In genomic region chr5:73284985-73285384, GRCh38 we compare ENCODE assay signal across 15 cellular contexts.
DNase-seq lines count a peak whose midpoint lies in the region; ATAC-seq and TF ChIP-seq lines count a peak whose summit lies in the region.
"Had no signal": no experiment of that assay in that cellular context is flagged by ENCODE, and none has a peak within 500 bp of the region (broad histone marks: within the 10 kb centered on the region; RNA-seq: fewer than 3 reads in every experiment).

No MANE protein-coding gene starts in this region.

- no peak overlapping the region for H3K4me3 Mint-ChIP-seq in MCF 10A (ENCODE audit: unreplicated experiment)
- no peak overlapping the region for H3K4me3 Mint-ChIP-seq in nephron progenitor cell
- H3K4me3 Mint-ChIP-seq in stimulated activated naive B cell treated with anti-CD40 and anti-IgM and Interleukin-4, amounts not matched to agents 10 μg/mL and 1 μg/mL and 100 μg/mL, for 72 hours = no peak overlapping the region
- H3K4me3 Mint-ChIP-seq: CD4-positive, CD25-positive, alpha-beta regulatory T cell; HFFc6 had no signal

- BruUV-seq in MCF 10A (replicated peaks; lab: Mats Ljungman, UMichigan) = no TSS peak

- peaks cover 0 to 11% of the 10 kb centered on the region in 2 donors for H3K4me1 ChIP-seq in breast epithelium

- TF ChIP-seq POLR2A in breast epithelium (IDR thresholded peaks at IDR 0.05) = no peak

- TF ChIP-seq CTCF in MCF 10A (IDR thresholded peaks at IDR 0.05; ENCODE audit: unreplicated experiment) (no peak), breast epithelium (IDR thresholded peaks at IDR 0.05) (no peak), nephron progenitor cell (IDR thresholded peaks at IDR 0.05) (no peak)

- H3K4me3 ChIP-seq in breast epithelium = no peak overlapping the region
- H3K4me3 ChIP-seq: HAP-1 had no signal

- peak; percentile 45 for DNase-seq in DMS 273 (lab: John Stamatoyannopoulos, UW; ENCODE audit: unreplicated experiment)
- no peak for DNase-seq in DMS 273 treated with DMSO at 0.1 percent for 48 hours (lab: John Stamatoyannopoulos, UW)
- no peak for DNase-seq in MCF 10A (ENCODE audit: unreplicated experiment)
- DNase-seq in breast epithelium (ENCODE audit: low spot score in 2 of 2) = no peak
- DNase-seq in NCI-H69 (lab: John Stamatoyannopoulos, UW) = peak; percentile 26
- no peak for DNase-seq in nephron progenitor cell
- DNase-seq in stimulated activated CD4-positive, alpha-beta T cell treated with anti-CD3 and anti-CD28 coated beads, Interleukin-2, amount 100 ng/mL, for 24 hours = no peak
- no peak for DNase-seq in stimulated activated naive B cell treated with anti-CD40 and anti-IgM and Interleukin-4, amounts not matched to agents 10 μg/mL and 1 μg/mL and 100 μg/mL, for 72 hours
- DNase-seq: CD4-positive, CD25-positive, alpha-beta regulatory T cell; DMS79; GOT3; HFFc6 had no signal

- H3K9me3 Mint-ChIP-seq in MCF 10A (ENCODE audit: unreplicated experiment) (no peaks in the 10 kb centered on the region), nephron progenitor cell (peaks cover 3% of the 10 kb centered on the region)
- peaks cover 7 to 8% of the 10 kb centered on the region in 2 donors for H3K9me3 Mint-ChIP-seq in stimulated activated naive B cell treated with anti-CD40 and anti-IgM and Interleukin-4, amounts not matched to agents 10 μg/mL and 1 μg/mL and 100 μg/mL, for 72 hours

- POLR2A ChIA-PET in MCF 10A (lab: Yijun Ruan, JAX) = no interaction called here

- H3K27me3 ChIP-seq in breast epithelium = no peaks in the 10 kb centered on the region

- H3K4me1 Mint-ChIP-seq in MCF 10A (ENCODE audit: insufficient read depth, unreplicated experiment) = peaks cover 28% of the 10 kb centered on the region
- peaks cover 63% of the 10 kb centered on the region for H3K4me1 Mint-ChIP-seq in nephron progenitor cell
- H3K4me1 Mint-ChIP-seq in stimulated activated naive B cell treated with anti-CD40 and anti-IgM and Interleukin-4, amounts not matched to agents 10 μg/mL and 1 μg/mL and 100 μg/mL, for 72 hours = no peaks in the 10 kb centered on the region
- H3K4me1 Mint-ChIP-seq: CD4-positive, CD25-positive, alpha-beta regulatory T cell had no signal

- no peak overlapping the region for H3K27ac ChIP-seq in breast epithelium
- H3K27ac ChIP-seq: 22Rv1, HL-60 had no signal

- CTCF ChIA-PET in MCF 10A (lab: Yijun Ruan, JAX) = interaction anchor here (0.8 kb wide), 1 partner anchor 49 kb away, joined by 3 read pairs; no protein-coding TSS in a partner anchor

- no peak for ATAC-seq in stimulated activated naive B cell treated with anti-CD40 and anti-IgM and Interleukin-4, amounts not matched to agents 10 μg/mL and 1 μg/mL and 100 μg/mL, for 72 hours (replicated peaks)

- intact Hi-C loops in MCF 10A (cut with micrococcal nuclease) (loop anchor here (5.0 kb wide), 1 partner anchor 162 kb away; the partner anchor contains the start of gene FOXD1), breast epithelium (cut with DNase I; ENCODE audit: low total_unique reads) (no loop called here)

- H3K36me3 ChIP-seq in breast epithelium = no peaks in the 10 kb centered on the region
- H3K36me3 ChIP-seq: HAP-1 had no signal

- H3K36me3 Mint-ChIP-seq in MCF 10A (ENCODE audit: insufficient read depth, unreplicated experiment) (no peaks in the 10 kb centered on the region), nephron progenitor cell (ENCODE audit: low read depth) (no peaks in the 10 kb centered on the region)
- H3K36me3 Mint-ChIP-seq in stimulated activated naive B cell treated with anti-CD40 and anti-IgM and Interleukin-4, amounts not matched to agents 10 μg/mL and 1 μg/mL and 100 μg/mL, for 72 hours = peaks cover 0 to 2% of the 10 kb centered on the region in 2 donors
- H3K36me3 Mint-ChIP-seq: CD4-positive, CD25-positive, alpha-beta regulatory T cell had no signal

- no peaks in the 10 kb centered on the region for H3K27me3 Mint-ChIP-seq in MCF 10A (ENCODE audit: insufficient read depth, unreplicated experiment)
- peaks cover 16% of the 10 kb centered on the region for H3K27me3 Mint-ChIP-seq in nephron progenitor cell (ENCODE audit: low read depth, poor library complexity)
- peaks cover 32 to 60% of the 10 kb centered on the region in 2 donors for H3K27me3 Mint-ChIP-seq in stimulated activated naive B cell treated with anti-CD40 and anti-IgM and Interleukin-4, amounts not matched to agents 10 μg/mL and 1 μg/mL and 100 μg/mL, for 72 hours

- peak overlapping the region; percentile 67 for H3K27ac Mint-ChIP-seq in MCF 10A (ENCODE audit: low read depth, unreplicated experiment)
- peak overlapping the region; percentile 8 for H3K27ac Mint-ChIP-seq in nephron progenitor cell
- no peak overlapping the region for H3K27ac Mint-ChIP-seq in stimulated activated naive B cell treated with anti-CD40 and anti-IgM and Interleukin-4, amounts not matched to agents 10 μg/mL and 1 μg/mL and 100 μg/mL, for 72 hours
- H3K27ac Mint-ChIP-seq: CD4-positive, CD25-positive, alpha-beta regulatory T cell; HFFc6 had no signal

- H3K9me3 ChIP-seq in breast epithelium = no peaks in the 10 kb centered on the region

Comparison
In these comparisons a context has a peak if more than half of its experiments do, and no peak if none do; other contexts are left out.
1. DNase-seq: peak in DMS 273 (single experiment) and NCI-H69 (single experiment); none in DMS 273 treated with DMSO at 0.1 percent for 48 hours (single experiment), MCF 10A (single experiment), breast epithelium (0 of 2), nephron progenitor cell (single experiment), stimulated activated CD4-positive, alpha-beta T cell treated with anti-CD3 and anti-CD28 coated beads, Interleukin-2, amount 100 ng/mL, for 24 hours (0 of 2) and stimulated activated naive B cell treated with anti-CD40 and anti-IgM and Interleukin-4, amounts not matched to agents 10 μg/mL and 1 μg/mL and 100 μg/mL, for 72 hours (single experiment).